ENCODE assay signal across 15 cellular contexts in genomic region chr10:60978287-60979115, GRCh38. TPM values are rescaled to one million over a fixed set of nuclear protein-coding genes. Genes with fewer than 3 reads are reported as not detected.
DNase-seq lines count a peak whose midpoint lies in the region; ATAC-seq and TF ChIP-seq lines count a peak whose summit lies in the region.
"Had no signal": no experiment of that assay in that cellular context is flagged by ENCODE, and none has a peak within 500 bp of the region (broad histone marks: within the 10 kb centered on the region; RNA-seq: fewer than 3 reads in every experiment).

No MANE protein-coding gene starts in this region.

- H3K27ac Mint-ChIP-seq in activated naive CD4-positive, alpha-beta T cell treated with anti-CD3 and anti-CD28 coated beads, Interleukin-2, amount 10 ng/mL, durations not matched to agents 7 days and 5 days, result no peak overlapping the region
- H3K27ac Mint-ChIP-seq: activated B cell treated with CpG ODN at 0.5 μM for 24 hours; naive thymus-derived CD4-positive, alpha-beta T cell had no signal

- no peak overlapping the region for H3K9ac ChIP-seq in mammary epithelial cell (ENCODE audit: insufficient read depth, low read length)

- TF ChIP-seq CTCF in mammary epithelial cell (conservative IDR thresholded peaks at IDR 0.05 in 1 of 2, IDR thresholded peaks at IDR 0.05 in 1 of 2; ENCODE audit: extremely low read depth in 1 of 2, insufficient read depth in 1 of 2, low read depth in 1 of 2, low read length in 2 of 2) (no peak), right lobe of liver (IDR thresholded peaks at IDR 0.05) (no peak)

- H3K9me3 ChIP-seq in MG63 (no peaks in the 10 kb centered on the region), mammary epithelial cell (replicated peaks; ENCODE audit: insufficient read depth, low read length) (no peaks in the 10 kb centered on the region), right lobe of liver (no peaks in the 10 kb centered on the region)
- H3K9me3 ChIP-seq: BE2C had no signal

- CTCF ChIA-PET in mammary epithelial cell (lab: Charles Lee; ENCODE audit: low non-redundant PET), result no interaction called here
- CTCF ChIA-PET in activated naive CD4-positive, alpha-beta T cell treated with anti-CD3 and anti-CD28 coated beads, Interleukin-2, amount 10 ng/mL, durations not matched to agents 7 days and 5 days (lab: Charles Lee), result no interaction called here

- in situ Hi-C loops in mammary epithelial cell (cut with MboI; ENCODE audit: low sequenced_read_pairs in 2 of 2), result no loop called here

- dilution Hi-C loops in mammary epithelial cell (cut with HindIII; ENCODE audit: low sequenced_read_pairs), result no loop called here

- H3K9me3 Mint-ChIP-seq in activated naive CD4-positive, alpha-beta T cell treated with anti-CD3 and anti-CD28 coated beads, Interleukin-2, amount 10 ng/mL, durations not matched to agents 7 days and 5 days, result no peaks in the 10 kb centered on the region
- H3K9me3 Mint-ChIP-seq: activated B cell treated with CpG ODN at 0.5 μM for 24 hours; naive thymus-derived CD4-positive, alpha-beta T cell had no signal

- H3K4me1 ChIP-seq in mammary epithelial cell (ENCODE audit: insufficient read depth, low read length), result peaks cover 10% of the 10 kb centered on the region
- peaks cover 0 to 23% (median 13%) of the 10 kb centered on the region in 4 donors for H3K4me1 ChIP-seq in right lobe of liver
- H3K4me1 ChIP-seq: BE2C had no signal

- 71% methylated on average over 7 of the region's 7 CpGs for WGBS in mammary epithelial cell (ENCODE audit: low coverage, missing lambda C conversion rate)
- 48% methylated on average over 7 of the region's 7 CpGs for WGBS in right lobe of liver (ENCODE audit: insufficient coverage, low coverage, low lambda C conversion rate, missing lambda C conversion rate)

- peak; percentile 55 for DNase-seq in COR-L47 (lab: John Stamatoyannopoulos, UW)
- DNase-seq in MG63, result peak; percentile 4
- peak; percentile 48 for DNase-seq in mammary epithelial cell
- DNase-seq in right lobe of liver, result no peak
- no peak for DNase-seq in middle frontal gyrus (ENCODE audit: extremely low spot score, low spot score)
- DNase-seq in NCI-H1694 (lab: John Stamatoyannopoulos, UW), result no peak
- no peak for DNase-seq in activated naive CD4-positive, alpha-beta T cell treated with anti-CD3 and anti-CD28 coated beads, Interleukin-2, amount 10 ng/mL, durations not matched to agents 7 days and 5 days
- DNase-seq: activated B cell treated with CpG ODN at 0.5 μM for 24 hours; activated effector memory CD4-positive, alpha-beta T cell treated with Interleukin-2 at 50 U/mL for 16 hours; BE2C; cortex of kidney; naive thymus-derived CD4-positive, alpha-beta T cell; NCI-H1930; stimulated activated CD4-positive, alpha-beta T cell treated with anti-CD3 and anti-CD28 coated beads, Interleukin-12 subunit alpha, Interleukin-12 subunit beta, amount 100 ng/mL, for 4 hours had no signal

- ATAC-seq in right lobe of liver, result peak; percentile 29 to 45 (median 34)
- ATAC-seq in HG02885 (IDR thresholded peaks at IDR 0.05; ENCODE audit: poor library complexity, unreplicated experiment), result no peak
- ATAC-seq: naive thymus-derived CD4-positive, alpha-beta T cell had no signal

- TF ChIP-seq POLR2A in right lobe of liver (IDR thresholded peaks at IDR 0.05), result no peak

- H3K4me2 ChIP-seq in mammary epithelial cell (ENCODE audit: insufficient read depth, low read depth, low read length), result no peak overlapping the region

- H3K4me3 Mint-ChIP-seq in activated naive CD4-positive, alpha-beta T cell treated with anti-CD3 and anti-CD28 coated beads, Interleukin-2, amount 10 ng/mL, durations not matched to agents 7 days and 5 days, result no peak overlapping the region
- H3K4me3 Mint-ChIP-seq: activated B cell treated with CpG ODN at 0.5 μM for 24 hours; naive thymus-derived CD4-positive, alpha-beta T cell had no signal

- no peaks in the 10 kb centered on the region for H3K36me3 Mint-ChIP-seq in activated naive CD4-positive, alpha-beta T cell treated with anti-CD3 and anti-CD28 coated beads, Interleukin-2, amount 10 ng/mL, durations not matched to agents 7 days and 5 days
- H3K36me3 Mint-ChIP-seq: naive thymus-derived CD4-positive, alpha-beta T cell had no signal

- no peaks in the 10 kb centered on the region for H3K79me2 ChIP-seq in mammary epithelial cell (ENCODE audit: insufficient read depth, low read length)

- H3K27me3 ChIP-seq in MG63, result no peaks in the 10 kb centered on the region
- H3K27me3 ChIP-seq in mammary epithelial cell (ENCODE audit: insufficient read depth, low read length), result no peaks in the 10 kb centered on the region
- H3K27me3 ChIP-seq in right lobe of liver, result no peaks in the 10 kb centered on the region
- H3K27me3 ChIP-seq: BE2C had no signal

- H3K36me3 ChIP-seq in MG63 (no peaks in the 10 kb centered on the region), mammary epithelial cell (ENCODE audit: insufficient read depth, low read length) (no peaks in the 10 kb centered on the region), right lobe of liver (no peaks in the 10 kb centered on the region)
- H3K36me3 ChIP-seq: BE2C had no signal

- no peaks in the 10 kb centered on the region for H4K20me1 ChIP-seq in mammary epithelial cell (ENCODE audit: insufficient read depth, low read length)

- no peak overlapping the region for H2AFZ ChIP-seq in mammary epithelial cell (ENCODE audit: low read depth, low read length)

- H3K27me3 Mint-ChIP-seq in activated naive CD4-positive, alpha-beta T cell treated with anti-CD3 and anti-CD28 coated beads, Interleukin-2, amount 10 ng/mL, durations not matched to agents 7 days and 5 days, result no peaks in the 10 kb centered on the region

- no peak overlapping the region for H3K27ac ChIP-seq in mammary epithelial cell (ENCODE audit: insufficient read depth, low read depth, low read length)
- peak overlapping the region in 1 of 3 donors; percentile 34 for H3K27ac ChIP-seq in right lobe of liver

- H3K4me3 ChIP-seq in MG63 (no peak overlapping the region), mammary epithelial cell (replicated peaks in 1 of 3; ENCODE audit: insufficient read depth in 1 of 3, low read depth in 2 of 3, low read length in 3 of 3) (no peak overlapping the region), right lobe of liver (no peak overlapping the region)

- intact Hi-C loops in mammary epithelial cell (cut with micrococcal nuclease) (no loop called here), right lobe of liver (cut with DNase I) (no loop called here)

- no TSS peak for BruUV-seq in mammary epithelial cell (replicated peaks; lab: Mats Ljungman, UMichigan)

- H3K4me1 Mint-ChIP-seq in activated naive CD4-positive, alpha-beta T cell treated with anti-CD3 and anti-CD28 coated beads, Interleukin-2, amount 10 ng/mL, durations not matched to agents 7 days and 5 days, result no peaks in the 10 kb centered on the region
- H3K4me1 Mint-ChIP-seq: activated B cell treated with CpG ODN at 0.5 μM for 24 hours; naive thymus-derived CD4-positive, alpha-beta T cell had no signal

RNA-seq across cellular contexts. Expression of gene RHOBTB1, which starts 34.5 kb away (rescaled TPM):
- 8.4 and 13.9 TPM in 2 replicates for total RNA-seq in MG63 (2014; rRNA removed; shearing (Covaris generic); ENCODE audit: low replicate concordance)
- total RNA-seq in mammary epithelial cell, result 1 to 10 TPM; 3.4 to 6.5 TPM
- polyA plus RNA-seq in mammary epithelial cell, result 2.4 TPM
- polyA minus RNA-seq in mammary epithelial cell, result 0.83 TPM
- 1 to 10 TPM; 3.0 to 5.4 (median 4.4) TPM for total RNA-seq in right lobe of liver
- polyA plus RNA-seq: naive thymus-derived CD4-positive, alpha-beta T cell had no signal

Comparison
In these comparisons a context has a peak if more than half of its experiments do, and no peak if none do; other contexts are left out.
1. DNase-seq: peak in COR-L47 (single experiment), MG63 (single experiment) and mammary epithelial cell (single experiment); none in right lobe of liver (0 of 3), middle frontal gyrus (single experiment), NCI-H1694 (single experiment) and activated naive CD4-positive, alpha-beta T cell treated with anti-CD3 and anti-CD28 coated beads, Interleukin-2, amount 10 ng/mL, durations not matched to agents 7 days and 5 days (single experiment).